In the genomic region with DNA sequence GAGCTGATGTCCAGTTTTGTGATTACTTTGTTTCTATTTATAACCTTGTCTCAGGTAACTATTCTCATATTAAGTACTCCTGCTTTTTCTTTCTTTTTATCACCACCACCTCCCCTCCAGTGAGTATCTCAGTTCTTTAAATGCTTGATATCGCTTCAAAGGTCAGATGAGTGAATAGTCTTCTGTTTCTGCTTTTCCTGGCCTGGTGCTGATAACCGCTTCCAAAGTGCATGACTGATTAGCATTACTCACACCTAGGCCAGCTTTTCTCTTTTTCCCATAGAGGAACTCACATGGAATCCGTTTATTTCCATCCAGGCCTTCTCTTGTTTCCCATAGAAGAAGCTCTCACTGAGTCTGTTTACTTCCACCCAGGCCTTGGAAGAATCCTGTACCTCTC, we compare ENCODE assay signal across 22 cellular contexts. TPM values are rescaled to one million over a fixed set of nuclear protein-coding genes. Genes with fewer than 3 reads are reported as not detected.
DNase-seq lines count a peak whose midpoint lies in the region; ATAC-seq, FAIRE-seq and TF ChIP-seq lines count a peak whose summit lies in the region.
"Had no signal": no experiment of that assay in that cellular context is flagged by ENCODE, and none has a peak within 500 bp of the region (broad histone marks: within the 10 kb centered on the region; RNA-seq: fewer than 3 reads in every experiment).

No MANE protein-coding gene starts in this region.

- TF ChIP-seq EP300 in HepG2 (IDR thresholded peaks at IDR 0.05; ENCODE audit: low read depth in 2 of 2, low read length in 2 of 2) (no peak), HepG2 (CRISPR knock-in tag; IDR thresholded peaks at IDR 0.05; ENCODE audit: borderline replicate concordance) (no peak)

- peaks cover 45% of the 10 kb centered on the region for H3K36me3 Mint-ChIP-seq in dendritic cell treated with granulocyte-macrophage colony-stimulating factor and Interleukin-4, amounts not matched to agents 40 ng/mL and 50 ng/mL, for 4 days (ENCODE audit: low read depth)
- H3K36me3 Mint-ChIP-seq in CD4-positive, alpha-beta memory T cell: peaks cover 0 to 4% of the 10 kb centered on the region in 2 donors
- H3K36me3 Mint-ChIP-seq: CD4-positive, CD25-positive, alpha-beta regulatory T cell had no signal

- H3K4me2 ChIP-seq in HepG2 (ENCODE audit: low read depth, low read length) (no peak overlapping the region), Karpas-422 (ENCODE audit: low read depth, low read length, poor library complexity, severe bottlenecking) (no peak overlapping the region)

- 87% methylated on average over 3 of the region's 3 CpGs for WGBS in HepG2 (ENCODE audit: low lambda C conversion rate)
- WGBS in right lobe of liver (ENCODE audit: insufficient coverage, low coverage, low lambda C conversion rate, missing lambda C conversion rate): 73% methylated on average over 3 of the region's 3 CpGs

- no peak for TF ChIP-seq CTCF in HepG2 (CRISPR knock-in tag; IDR thresholded peaks at IDR 0.05)
- no peak for TF ChIP-seq CTCF in right lobe of liver (IDR thresholded peaks at IDR 0.05)

- H3K36me3 ChIP-seq in HepG2 (replicated peaks in 1 of 2; ENCODE audit: control insufficient read depth in 1 of 2, insufficient read depth in 2 of 2, low read length in 2 of 2) (no peaks in the 10 kb centered on the region), right lobe of liver (no peaks in the 10 kb centered on the region), Karpas-422 (ENCODE audit: insufficient read depth, low read length) (no peaks in the 10 kb centered on the region)
- H3K36me3 ChIP-seq in CD4-positive, alpha-beta memory T cell (ENCODE audit: insufficient read depth, low read length): no peaks in the 10 kb centered on the region

- H3K27me3 ChIP-seq in HepG2 (ENCODE audit: control insufficient read depth in 1 of 2, insufficient read depth in 2 of 2, low read length in 2 of 2) (no peaks in the 10 kb centered on the region; a peak in 1 of 5 replicates), right lobe of liver (no peaks in the 10 kb centered on the region), Karpas-422 (ENCODE audit: low read length) (no peaks in the 10 kb centered on the region)
- H3K27me3 ChIP-seq in CD4-positive, alpha-beta memory T cell (ENCODE audit: insufficient read depth, low read length): peaks cover 3% of the 10 kb centered on the region

- H3K4me1 ChIP-seq in HepG2 (ENCODE audit: insufficient read depth, low read length) (peaks cover 67% of the 10 kb centered on the region), right lobe of liver (peaks cover 0 to 7% (median 2%) of the 10 kb centered on the region in 4 donors), Karpas-422 (ENCODE audit: low read length) (peaks cover 15% of the 10 kb centered on the region)
- H3K4me1 ChIP-seq in CD4-positive, alpha-beta memory T cell (ENCODE audit: insufficient read depth, low read length): peaks cover 23% of the 10 kb centered on the region

- peak overlapping the region; percentile 41 for H3K27ac Mint-ChIP-seq in dendritic cell treated with granulocyte-macrophage colony-stimulating factor and Interleukin-4, amounts not matched to agents 40 ng/mL and 50 ng/mL, for 4 days
- peak overlapping the region in 1 of 7 donors; percentile 52 for H3K27ac Mint-ChIP-seq in CD4-positive, alpha-beta memory T cell
- H3K27ac Mint-ChIP-seq: CD4-positive, CD25-positive, alpha-beta regulatory T cell had no signal

- DNase-seq in HepG2 (ENCODE audit: low spot score): peak; percentile 13
- DNase-seq in right lobe of liver: no peak
- peak; percentile 24 for DNase-seq in kidney tubule cell (ENCODE audit: low spot score)
- no peak for DNase-seq in CD4-positive, alpha-beta memory T cell
- DNase-seq in NCI-H526 (lab: John Stamatoyannopoulos, UW): no peak
- DNase-seq in Karpas-422: no peak
- DNase-seq in putamen (ENCODE audit: low spot score): no peak
- DNase-seq: AML-193; Calu3; CD4-positive, CD25-positive, alpha-beta regulatory T cell; DMS53; KG1; MV-4-11; NCI-H187; NCI-H2107; NCI-H226; PC-3; SIG-M5 had no signal

- POLR2A ChIA-PET in HepG2 (lab: Yijun Ruan, JAX): no interaction called here
- POLR2A ChIA-PET in CD4-positive, alpha-beta memory T cell (lab: Charles Lee; ENCODE audit: partially characterized antibody): no interaction called here

- H3K27ac ChIP-seq in HepG2 (ENCODE audit: extremely low read length, insufficient read depth, low read length): no peak overlapping the region
- no peak overlapping the region for H3K27ac ChIP-seq in right lobe of liver
- H3K27ac ChIP-seq in CD4-positive, alpha-beta memory T cell (ENCODE audit: low read depth, low read length): no peak overlapping the region
- H3K27ac ChIP-seq in Karpas-422 (ENCODE audit: low read length): no peak overlapping the region
- H3K27ac ChIP-seq: 22Rv1, RWPE1 had no signal

- no peak for TF ChIP-seq RAD21 in HepG2 (CRISPR knock-in tag; IDR thresholded peaks at IDR 0.05)

- H3K9me3 ChIP-seq in HepG2 (ENCODE audit: low read length) (no peaks in the 10 kb centered on the region), right lobe of liver (no peaks in the 10 kb centered on the region), Karpas-422 (ENCODE audit: low read length) (no peaks in the 10 kb centered on the region)
- no peaks in the 10 kb centered on the region for H3K9me3 ChIP-seq in CD4-positive, alpha-beta memory T cell (ENCODE audit: control insufficient read depth in 1 of 2, low read length in 2 of 2)

- ATAC-seq in HepG2 (no peak), right lobe of liver (no peak)
- ATAC-seq: PC-3 had no signal

- no TSS peak for BruUV-seq in HepG2 (replicated peaks; lab: Mats Ljungman, UMichigan)

- peaks cover 44% of the 10 kb centered on the region for H3K4me1 Mint-ChIP-seq in dendritic cell treated with granulocyte-macrophage colony-stimulating factor and Interleukin-4, amounts not matched to agents 40 ng/mL and 50 ng/mL, for 4 days (ENCODE audit: low read depth)
- H3K4me1 Mint-ChIP-seq in CD4-positive, alpha-beta memory T cell: peaks cover 13 to 27% (median 16%) of the 10 kb centered on the region in 4 donors

- CTCF ChIA-PET in HepG2 (lab: Yijun Ruan, JAX; ENCODE audit: low intra/inter-chr PET ratio, low total read pairs): no interaction called here
- CTCF ChIA-PET in CD4-positive, alpha-beta memory T cell (lab: Charles Lee; ENCODE audit: partially characterized antibody): interaction anchor here (1.7 to 6.2 kb wide), 2 partner anchors 13 to 201 kb away, joined by 4 to 99 read pairs; no protein-coding TSS in a partner anchor

- H3K4me3 Mint-ChIP-seq in dendritic cell treated with granulocyte-macrophage colony-stimulating factor and Interleukin-4, amounts not matched to agents 40 ng/mL and 50 ng/mL, for 4 days: no peak overlapping the region
- H3K4me3 Mint-ChIP-seq in CD4-positive, alpha-beta memory T cell: no peak overlapping the region
- H3K4me3 Mint-ChIP-seq: CD4-positive, CD25-positive, alpha-beta regulatory T cell had no signal

- TF ChIP-seq POLR2A in HepG2 (IDR thresholded peaks at IDR 0.05; ENCODE audit: insufficient read depth in 1 of 2, low read depth in 2 of 2, low read length in 2 of 2): no peak
- no peak for TF ChIP-seq POLR2A in right lobe of liver (IDR thresholded peaks at IDR 0.05)

- H3K27me3 Mint-ChIP-seq in dendritic cell treated with granulocyte-macrophage colony-stimulating factor and Interleukin-4, amounts not matched to agents 40 ng/mL and 50 ng/mL, for 4 days: no peaks in the 10 kb centered on the region
- H3K27me3 Mint-ChIP-seq in CD4-positive, alpha-beta memory T cell: peaks cover under 1 to 1% of the 10 kb centered on the region in 2 donors

- no peaks in the 10 kb centered on the region for H3K9me2 ChIP-seq in Karpas-422 (replicated peaks; ENCODE audit: insufficient read depth, low read length)

- peaks cover 4% of the 10 kb centered on the region for H3K79me2 ChIP-seq in HepG2 (ENCODE audit: insufficient read depth, low read length)
- peaks cover 54% of the 10 kb centered on the region for H3K79me2 ChIP-seq in Karpas-422 (ENCODE audit: low read length)

- H3K9ac ChIP-seq in HepG2 (ENCODE audit: insufficient read depth, low read depth, low read length) (no peak overlapping the region), Karpas-422 (ENCODE audit: low read length) (no peak overlapping the region)

- H4K20me1 ChIP-seq in HepG2 (ENCODE audit: insufficient read depth, low read length): no peaks in the 10 kb centered on the region
- H4K20me1 ChIP-seq in Karpas-422 (ENCODE audit: insufficient read depth, low read depth, low read length): no peaks in the 10 kb centered on the region

- FAIRE-seq in HepG2 (lab: Jason Lieb, UNC): no peak
- FAIRE-seq: H54 had no signal

- in situ Hi-C loops in HepG2 (cut with HindIII; ENCODE audit: extremely low pct_ligation_motif_present, low pct_unique_long_range_greater_than_20kb): no loop called here

- intact Hi-C loops in HepG2 (cut with micrococcal nuclease; ENCODE audit: unreplicated experiment) (no loop called here), right lobe of liver (cut with DNase I) (no loop called here)
- intact Hi-C loops in dendritic cell treated with granulocyte-macrophage colony-stimulating factor and Interleukin-4, amounts not matched to agents 40 ng/mL and 50 ng/mL, for 4 days (cut with micrococcal nuclease): no loop called here
- intact Hi-C loops in CD4-positive, alpha-beta memory T cell (cut with micrococcal nuclease): no loop called here

- H2AFZ ChIP-seq in HepG2 (ENCODE audit: low read length) (no peak overlapping the region), Karpas-422 (ENCODE audit: low read length) (no peak overlapping the region)

- H3K9me3 Mint-ChIP-seq in dendritic cell treated with granulocyte-macrophage colony-stimulating factor and Interleukin-4, amounts not matched to agents 40 ng/mL and 50 ng/mL, for 4 days: no peaks in the 10 kb centered on the region
- no peaks in the 10 kb centered on the region for H3K9me3 Mint-ChIP-seq in CD4-positive, alpha-beta memory T cell

- H3K4me3 ChIP-seq in HepG2 (replicated peaks in 1 of 3; ENCODE audit: insufficient read depth in 1 of 3, low read depth in 2 of 3, low read length in 3 of 3) (no peak overlapping the region), right lobe of liver (no peak overlapping the region), Karpas-422 (ENCODE audit: low read length) (no peak overlapping the region)
- H3K4me3 ChIP-seq in CD4-positive, alpha-beta memory T cell (ENCODE audit: low read length in 2 of 2): no peak overlapping the region

RNA-seq across cellular contexts. Expression of a gene that starts 3.2 kb away (rescaled TPM):
- total RNA-seq in HepG2 (2016; rRNA removed; fragmentation: Illumina TruSeq; extraction: Trizol) (5.5 and 8.0 TPM in 2 replicates), right lobe of liver (1 to 10 TPM; 2.0 to 8.2 (median 5.2) TPM)
- total RNA-seq in HepG2 (2016; cell fraction: cytosol; rRNA removed; fragmentation: Illumina TruSeq; extraction: Trizol; ENCODE audit: low read depth): 2.2 TPM in 2 replicates
- 5.3 and 6.0 TPM in 2 replicates for total RNA-seq in HepG2 (2016; cell fraction: insoluble cytoplasmic fraction; rRNA removed; fragmentation: Illumina TruSeq; extraction: Trizol)
- total RNA-seq in HepG2 (2016; cell fraction: membrane; rRNA removed; fragmentation: Illumina TruSeq; extraction: Trizol): 5.7 and 6.6 TPM in 2 replicates
- 9.8 and 12.7 TPM in 2 replicates for total RNA-seq in HepG2 (2016; cell fraction: nucleus; rRNA removed; fragmentation: Illumina TruSeq; extraction: Trizol)
- polyA plus RNA-seq in HepG2 (2011; rRNA removed): 8.5 and 8.9 TPM in 2 replicates
- 4.8 and 5.0 TPM in 2 replicates for polyA plus RNA-seq in HepG2 (2011; cell fraction: cytosol; rRNA removed)
- 12.0 and 12.4 TPM in 2 replicates for polyA plus RNA-seq in HepG2 (2011; cell fraction: nucleus; rRNA removed)
- 5.1 and 5.5 TPM in 2 replicates for polyA plus RNA-seq in HepG2 (2012)
- polyA plus RNA-seq in HepG2 (2016; cell fraction: cytosol; fragmentation: Illumina TruSeq; extraction: Trizol; ENCODE audit: low read depth): 0.78 and 1.0 TPM in 2 replicates
- polyA plus RNA-seq in HepG2 (2016; cell fraction: insoluble cytoplasmic fraction; fragmentation: Illumina TruSeq; extraction: Trizol; ENCODE audit: low read depth): 4.5 and 5.2 TPM in 2 replicates
- polyA plus RNA-seq in HepG2 (2016; cell fraction: membrane; fragmentation: Illumina TruSeq; extraction: Trizol; ENCODE audit: low read depth): 2.0 and 2.2 TPM in 2 replicates
- 11.5 and 12.1 TPM in 2 replicates for polyA plus RNA-seq in HepG2 (2016; cell fraction: nucleus; fragmentation: Illumina TruSeq; extraction: Trizol; ENCODE audit: insufficient read depth, low read depth)
- 24.5 and 41.7 TPM in 2 replicates for polyA minus RNA-seq in HepG2 (2011; rRNA and poly(A)+ RNA removed; ENCODE audit: low replicate concordance)
- 7.5 and 9.8 TPM in 2 replicates for polyA minus RNA-seq in HepG2 (2011; cell fraction: cytosol; rRNA and poly(A)+ RNA removed)
- polyA minus RNA-seq in HepG2 (2011; cell fraction: nucleus; rRNA and poly(A)+ RNA removed): 14.4 and 14.7 TPM in 2 replicates
- total RNA-seq in CD4-positive, alpha-beta memory T cell: 1 to 10 TPM; 5.2 to 7.8 TPM
- polyA plus RNA-seq in CD4-positive, alpha-beta memory T cell: 1 to 10 TPM in 1 of 2 donors, under 1 TPM in 1; 0.80 to 2.1 TPM
- total RNA-seq in Karpas-422 (2014; rRNA removed; shearing (Covaris generic); ENCODE audit: low replicate concordance): 8.4 and 12.7 TPM in 2 replicates

Comparison
In these comparisons a context has a peak if more than half of its experiments do, and no peak if none do; other contexts are left out.
1. DNase-seq: peak in HepG2 (single experiment) and kidney tubule cell (single experiment); none in right lobe of liver (0 of 3), CD4-positive, alpha-beta memory T cell (0 of 5), NCI-H526 (0 of 2), Karpas-422 (single experiment) and putamen (single experiment).